16 cellular contexts compared by ENCODE assay signal in genomic region chr13:37495046-37495445, GRCh38.
DNase-seq lines count a peak whose midpoint lies in the region; ATAC-seq and TF ChIP-seq lines count a peak whose summit lies in the region.
"Had no signal": no experiment of that assay in that cellular context is flagged by ENCODE, and none has a peak within 500 bp of the region (broad histone marks: within the 10 kb centered on the region; RNA-seq: fewer than 3 reads in every experiment).

No MANE protein-coding gene starts in this region.

- CTCF ChIA-PET in CD4-positive, alpha-beta T cell (lab: Charles Lee), result no interaction called here

- no peak overlapping the region for H3K4me3 ChIP-seq in choroid plexus epithelial cell (ENCODE audit: low read depth, low read length)
- H3K4me3 ChIP-seq: ascending aorta, lung had no signal

- no peaks in the 10 kb centered on the region for H3K27me3 Mint-ChIP-seq in CD4-positive, alpha-beta T cell
- H3K27me3 Mint-ChIP-seq: activated T-cell treated with anti-CD3 and anti-CD28 coated beads, Interleukin-2, amount 50 U/mL, for 24 hours; B cell; stimulated activated naive CD8-positive, alpha-beta T cell treated with anti-CD3 and anti-CD28 coated beads, Interleukin-15, amount 100 ng/mL, for 72 hours had no signal

- H3K9me3 Mint-ChIP-seq in CD4-positive, alpha-beta T cell, result no peaks in the 10 kb centered on the region
- H3K9me3 Mint-ChIP-seq: endodermal cell had no signal

- no peak for TF ChIP-seq CTCF in choroid plexus epithelial cell (conservative IDR thresholded peaks at IDR 0.05; ENCODE audit: low read depth, low read length)
- TF ChIP-seq CTCF in CD4-positive, alpha-beta T cell (IDR thresholded peaks at IDR 0.05), result no peak

- H3K4me1 Mint-ChIP-seq in CD4-positive, alpha-beta T cell (ENCODE audit: low read depth), result no peaks in the 10 kb centered on the region
- H3K4me1 Mint-ChIP-seq: B cell; stimulated activated naive CD8-positive, alpha-beta T cell treated with anti-CD3 and anti-CD28 coated beads, Interleukin-15, amount 100 ng/mL, for 72 hours had no signal

- no peak overlapping the region for H3K27ac ChIP-seq in CD4-positive, alpha-beta T cell (ENCODE audit: low read depth, low read length)

- DNase-seq in A172 (ENCODE audit: low spot score) (peak; percentile 77), DMS53 (lab: John Stamatoyannopoulos, UW) (peak; percentile 45), NCI-H446 (lab: John Stamatoyannopoulos, UW) (peak; percentile 37 to 80), choroid plexus epithelial cell (ENCODE audit: low read depth) (peak; percentile 23), cortex of kidney (lab: John Stamatoyannopoulos, UW) (no peak), head of caudate nucleus (no peak)
- no peak for DNase-seq in CD4-positive, alpha-beta T cell
- DNase-seq: activated CD4-positive, alpha-beta T cell treated with anti-CD3 and anti-CD28 coated beads for 48 hours; activated T-cell treated with anti-CD3 and anti-CD28 coated beads, Interleukin-2, amount 50 U/mL, for 24 hours; endodermal cell; NCI-H187; stimulated activated naive CD8-positive, alpha-beta T cell treated with anti-CD3 and anti-CD28 coated beads, Interleukin-15, amount 100 ng/mL, for 72 hours had no signal

- POLR2A ChIA-PET in CD4-positive, alpha-beta T cell (lab: Charles Lee), result no interaction called here

- no peak for ATAC-seq in CD4-positive, alpha-beta T cell (ENCODE audit: poor library complexity)
- no peak for ATAC-seq in HG02938 (IDR thresholded peaks at IDR 0.05; ENCODE audit: unreplicated experiment)
- ATAC-seq: stimulated activated naive CD8-positive, alpha-beta T cell treated with anti-CD3 and anti-CD28 coated beads, Interleukin-15, amount 100 ng/mL, for 72 hours had no signal

- intact Hi-C loops in CD4-positive, alpha-beta T cell (cut with DNase I, micrococcal nuclease), result no loop called here
- intact Hi-C loops in head of caudate nucleus (cut with DNase I), result no loop called here

- no peak overlapping the region for H3K27ac Mint-ChIP-seq in CD4-positive, alpha-beta T cell
- H3K27ac Mint-ChIP-seq: activated T-cell treated with anti-CD3 and anti-CD28 coated beads, Interleukin-2, amount 50 U/mL, for 24 hours; B cell; endodermal cell; stimulated activated naive CD8-positive, alpha-beta T cell treated with anti-CD3 and anti-CD28 coated beads, Interleukin-15, amount 100 ng/mL, for 72 hours had no signal

- no peak overlapping the region for H3K4me3 Mint-ChIP-seq in CD4-positive, alpha-beta T cell
- H3K4me3 Mint-ChIP-seq: activated T-cell treated with anti-CD3 and anti-CD28 coated beads, Interleukin-2, amount 50 U/mL, for 24 hours; B cell; endodermal cell; stimulated activated naive CD8-positive, alpha-beta T cell treated with anti-CD3 and anti-CD28 coated beads, Interleukin-15, amount 100 ng/mL, for 72 hours had no signal

- no peaks in the 10 kb centered on the region for H3K36me3 Mint-ChIP-seq in CD4-positive, alpha-beta T cell (ENCODE audit: low read depth)

- H3K27me3 ChIP-seq in CD4-positive, alpha-beta T cell (ENCODE audit: control insufficient read depth, insufficient read depth, low read length), result no peaks in the 10 kb centered on the region
- H3K27me3 ChIP-seq: ascending aorta had no signal

- H3K9me3 ChIP-seq in CD4-positive, alpha-beta T cell (ENCODE audit: control insufficient read depth, low read length), result no peaks in the 10 kb centered on the region
- H3K9me3 ChIP-seq: ascending aorta had no signal

Comparison
In these comparisons a context has a peak if more than half of its experiments do, and no peak if none do; other contexts are left out.
1. DNase-seq: peak in A172 (single experiment), DMS53 (single experiment), NCI-H446 (2 of 2) and choroid plexus epithelial cell (single experiment); none in CD4-positive, alpha-beta T cell (0 of 10), cortex of kidney (single experiment) and head of caudate nucleus (0 of 42).